Comparison of ENCODE assay signal across 2 cellular contexts in genomic region chr15:43210807-43211206, GRCh38.
TF ChIP-seq lines count a peak whose summit lies in the region.

No MANE protein-coding gene starts in this region.

TF ChIP-seq in HepG2, 621 proteins besides CTCF, POLR2A, EP300 and RAD21:
- TF ChIP-seq ZNF577 (CRISPR knock-in tag; IDR thresholded peaks at IDR 0.05; ENCODE audit: borderline replicate concordance, low read depth) (no peak), ZNF614 (CRISPR knock-in tag; IDR thresholded peaks at IDR 0.05; ENCODE audit: borderline replicate concordance) (no peak)
TF ChIP-seq in HepG2: peak in this region for 0.

TF ChIP-seq in H1, 55 proteins besides CTCF, POLR2A, EP300 and RAD21:
- TF ChIP-seq CBX8 (IDR thresholded peaks at IDR 0.05; ENCODE audit: borderline replicate concordance, low read depth, low read length) = no peak
- TF ChIP-seq POU5F1 (IDR thresholded peaks at IDR 0.05; ENCODE audit: low read depth, low read length) = no peak
- TF ChIP-seq SRF (IDR thresholded peaks at IDR 0.05; ENCODE audit: low read depth, low read length) = no peak
- no peak for TF ChIP-seq EGR1 (IDR thresholded peaks at IDR 0.05; ENCODE audit: borderline replicate concordance, low read depth, low read length)
- no peak for TF ChIP-seq ATF3 (IDR thresholded peaks at IDR 0.05; ENCODE audit: insufficient read depth, low read depth, low read length)
- no peak for TF ChIP-seq BACH1 (IDR thresholded peaks at IDR 0.05; ENCODE audit: low read length)
- no peak for TF ChIP-seq E2F6 (IDR thresholded peaks at IDR 0.05)
- TF ChIP-seq MAFK (IDR thresholded peaks at IDR 0.05; ENCODE audit: low read depth, low read length) = no peak
- no peak for TF ChIP-seq BRCA1 (IDR thresholded peaks at IDR 0.05; ENCODE audit: low read depth, low read length)
- TF ChIP-seq EZH2 (IDR thresholded peaks at IDR 0.05; ENCODE audit: low read depth, low read length, severe bottlenecking) = no peak
- no peak for TF ChIP-seq GTF2F1 (IDR thresholded peaks at IDR 0.05; ENCODE audit: borderline replicate concordance, low read depth, low read length)
- no peak for TF ChIP-seq GABPA (IDR thresholded peaks at IDR 0.05; ENCODE audit: borderline replicate concordance, insufficient read depth, low read length)
- TF ChIP-seq MAX (IDR thresholded peaks at IDR 0.05) = no peak
- TF ChIP-seq CREB1 (IDR thresholded peaks at IDR 0.05) = no peak
- TF ChIP-seq POLR2AphosphoS5 (IDR thresholded peaks at IDR 0.05; ENCODE audit: low read depth, low read length) = no peak
- no peak for TF ChIP-seq RXRA (IDR thresholded peaks at IDR 0.05; ENCODE audit: insufficient read depth, low read depth, low read length)
- no peak for TF ChIP-seq RBBP5 (IDR thresholded peaks at IDR 0.05; ENCODE audit: borderline replicate concordance, low read depth, low read length)
- no peak for TF ChIP-seq SIN3A (conservative IDR thresholded peaks at IDR 0.05 in 1 of 2, IDR thresholded peaks at IDR 0.05 in 1 of 2; ENCODE audit: low read depth in 1 of 2, low read length in 2 of 2)
